In the genomic region with DNA sequence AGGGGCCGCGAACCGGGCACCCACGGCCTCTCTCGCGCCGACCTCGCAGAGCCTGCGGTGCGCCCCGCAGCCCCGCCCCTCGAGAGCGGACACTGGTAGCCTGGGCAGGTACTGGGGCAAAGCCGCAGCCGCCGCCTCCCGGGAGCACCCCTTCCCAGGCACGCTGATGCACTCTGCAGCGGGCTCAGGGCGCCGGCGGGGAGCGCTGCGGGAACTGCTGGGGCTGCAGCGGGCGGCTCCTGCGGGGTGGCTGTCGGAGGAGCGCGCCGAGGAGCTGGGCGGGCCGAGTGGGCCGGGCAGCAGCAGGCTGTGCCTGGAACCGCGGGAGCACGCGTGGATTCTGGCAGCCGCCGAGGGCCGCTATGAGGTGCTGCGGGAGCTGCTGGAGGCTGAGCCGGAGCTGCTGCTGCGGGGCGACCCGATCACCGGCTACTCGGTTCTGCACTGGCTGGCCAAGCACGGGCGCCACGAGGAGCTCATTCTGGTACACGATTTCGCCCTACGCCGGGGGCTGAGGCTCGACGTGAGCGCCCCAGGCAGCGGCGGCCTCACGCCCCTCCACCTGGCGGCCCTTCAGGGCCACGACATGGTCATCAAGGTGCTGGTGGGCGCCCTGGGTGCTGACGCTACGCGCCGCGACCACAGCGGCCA, we compare ENCODE assay signal across 8 cellular contexts. TPM values are rescaled to one million over a fixed set of nuclear protein-coding genes. Genes with fewer than 3 reads are reported as not detected.
DNase-seq lines count a peak whose midpoint lies in the region; ATAC-seq, FAIRE-seq and TF ChIP-seq lines count a peak whose summit lies in the region.

No MANE protein-coding gene starts in this region.

- no peaks in the 10 kb centered on the region for H3K36me3 ChIP-seq in bronchial epithelial cell (ENCODE audit: control insufficient read depth, insufficient read depth, low read length)
- no peaks in the 10 kb centered on the region for H3K36me3 ChIP-seq in testis (ENCODE audit: low read depth, missing control alignments)

- in situ Hi-C loops in GM13976 (cut with MboI; ENCODE audit: low sequenced_read_pairs, unreplicated experiment) = no loop called here

- 42% methylated on average over 43 of the region's 71 CpGs; no CpG with 5 or more reads in 1 of the 2 donors for WGBS in lower leg skin, 2 donors
- 15% methylated on average over 17 of the region's 71 CpGs; no CpG with 5 or more reads in 1 of the 2 donors for WGBS in testis, 2 donors

- H3K4me3 ChIP-seq in GM12875 (ENCODE audit: low read depth, low read length) (peak overlapping the region; percentile 63), bronchial epithelial cell (ENCODE audit: low read depth, low read length) (peak overlapping the region; percentile 48), lower leg skin (ENCODE audit: low read depth, poor library complexity, severe bottlenecking) (peak overlapping the region; percentile 21), testis (peak overlapping the region; percentile 37 to 61)

- H3K27me3 ChIP-seq in bronchial epithelial cell (ENCODE audit: control insufficient read depth, insufficient read depth, low read length) (no peaks in the 10 kb centered on the region), testis (no peaks in the 10 kb centered on the region)

- FAIRE-seq in bronchial epithelial cell (lab: Jason Lieb, UNC) = no peak

- DNase-seq in SW480 (ENCODE audit: low spot score) (peak; percentile 28), bronchial epithelial cell (ENCODE audit: low read depth) (peak; percentile 3), lower leg skin (ENCODE audit: low spot score in 2 of 2) (no peak), testis (no peak), GM19238 (ENCODE audit: insufficient read length, low spot score) (no peak), GM13976 (ENCODE audit: low spot score) (no peak)

- no peaks in the 10 kb centered on the region for H3K4me1 ChIP-seq in testis

- TF ChIP-seq CTCF in GM12875 (IDR thresholded peaks at IDR 0.05; ENCODE audit: borderline replicate concordance, insufficient read depth, low read depth, low read length) = no peak
- no peak for TF ChIP-seq CTCF in bronchial epithelial cell (IDR thresholded peaks at IDR 0.05; ENCODE audit: insufficient read depth, low read length, severe bottlenecking)
- no peak for TF ChIP-seq CTCF in lower leg skin (IDR thresholded peaks at IDR 0.05)
- TF ChIP-seq CTCF in testis (IDR thresholded peaks at IDR 0.05) = no peak
- TF ChIP-seq CTCF in GM13976 (IDR thresholded peaks at IDR 0.05; ENCODE audit: borderline replicate concordance, control extremely low read depth, extremely low read depth, insufficient read depth, missing control alignments) = no peak

- no peaks in the 10 kb centered on the region for H3K9me3 ChIP-seq in testis

- intact Hi-C loops in lower leg skin (cut with DNase I; ENCODE audit: low total_unique reads) = no loop called here
- intact Hi-C loops in testis (cut with DNase I; ENCODE audit: low total_unique reads) = no loop called here

- ATAC-seq in HG03135 (IDR thresholded peaks at IDR 0.05; ENCODE audit: unreplicated experiment) = no peak

- no peak for TF ChIP-seq POLR2A in lower leg skin (IDR thresholded peaks at IDR 0.05)
- no peak for TF ChIP-seq POLR2A in testis (IDR thresholded peaks at IDR 0.05)

- H3K27ac ChIP-seq in testis = peak overlapping the region in 1 of 2 donors; percentile 39

RNA-seq across cellular contexts. Expression of gene SOWAHD, which starts 0.4 kb away (rescaled TPM):
- total RNA-seq in bronchial epithelial cell = under 0.01 TPM in 2 replicates
- 1 to 10 TPM in 1 of 4 donors, under 1 TPM in 3; 0.20 to 1.3 (median 0.56) TPM for total RNA-seq in lower leg skin
- total RNA-seq in testis = 10 to 100 TPM; 12.6 to 21.4 TPM
- polyA plus RNA-seq in testis (ENCODE audit: insufficient read depth, low read depth, low replicate concordance) = 8.9 TPM

RNA-seq across cellular contexts. Expression of gene RPL39, which starts 32.6 kb away (rescaled TPM):
- total RNA-seq in bronchial epithelial cell (2,415 and 8,689 TPM in 2 replicates), lower leg skin (1,000 to 10,000 TPM; 2,066 to 6,085 (median 2,614) TPM), testis (1,000 to 10,000 TPM in 1 of 2 donors, 100 to 1,000 TPM in 1; 442 to 1,133 TPM)
- 1,045 TPM for polyA plus RNA-seq in testis (ENCODE audit: insufficient read depth, low read depth, low replicate concordance)

Comparison
In these comparisons a context has a peak if more than half of its experiments do, and no peak if none do; other contexts are left out.
1. DNase-seq: peak in SW480 (single experiment) and bronchial epithelial cell (single experiment); none in lower leg skin (0 of 2), testis (single experiment), GM19238 (single experiment) and GM13976 (single experiment).
2. RNA of gene SOWAHD, which starts 0.4 kb away (total RNA-seq): 12.6 to 21.4 TPM in testis; 0.20 to 1.3 TPM in lower leg skin and under 0.01 TPM in bronchial epithelial cell; every median in the first group is over 4 times any median in the second.
3. Peak in every context shown above with its lines, with median percentiles within 50 percentile points of each other: H3K4me3 ChIP-seq.